In genomic region chr17:2264023-2264860, GRCh38 we compare ENCODE assay signal across 8 cellular contexts. TPM values are rescaled to one million over a fixed set of nuclear protein-coding genes. Genes with fewer than 3 reads are reported as not detected.
A peak's percentile ranks its signal among the peaks of the same experiment; 100 is the strongest.
DNase-seq lines count a peak whose midpoint lies in the region; TF ChIP-seq lines count a peak whose summit lies in the region.

No MANE protein-coding gene starts in this region.

- H3K36me3 ChIP-seq in duodenal mucosa (ENCODE audit: control insufficient read depth in 1 of 2, insufficient read depth in 2 of 2, low read length in 2 of 2): peaks cover 0 to 7% of the 10 kb centered on the region in 2 donors
- no peaks in the 10 kb centered on the region for H3K36me3 ChIP-seq in ovary

- peaks cover 11 to 20% of the 10 kb centered on the region in 2 donors for H3K4me1 ChIP-seq in duodenal mucosa (ENCODE audit: control insufficient read depth in 1 of 2, insufficient read depth in 2 of 2, low read length in 2 of 2)
- peaks cover 9% of the 10 kb centered on the region for H3K4me1 ChIP-seq in ovary (ENCODE audit: insufficient read depth)

- in situ Hi-C loops in G401 (cut with HindIII; ENCODE audit: low sequenced_read_pairs): no loop called here

- TF ChIP-seq EP300 in ovary (IDR thresholded peaks at IDR 0.05): no peak

- H3K9me3 ChIP-seq in duodenal mucosa (ENCODE audit: control insufficient read depth in 1 of 2, low read length in 2 of 2): no peaks in the 10 kb centered on the region
- no peaks in the 10 kb centered on the region for H3K9me3 ChIP-seq in ovary

- DNase-seq in DMS79 treated with DMSO at 0.1 percent for 48 hours (lab: John Stamatoyannopoulos, UW) (peak; percentile 19), DMS79 (lab: John Stamatoyannopoulos, UW) (no peak), NCI-H82 (lab: John Stamatoyannopoulos, UW) (peak; percentile 65), skeletal muscle cell (ENCODE audit: low read depth) (peak; percentile 78), G401 (ENCODE audit: low spot score) (no peak), caudate nucleus (lab: John Stamatoyannopoulos, UW) (no peak), ovary (no peak)

- no peak overlapping the region for H3K9ac ChIP-seq in duodenal mucosa (ENCODE audit: low read depth in 1 of 2, low read length in 2 of 2)

- intact Hi-C loops in ovary (cut with DNase I): no loop called here

- 56 to 58% (median 56%) methylated on average over 10 of the region's 10 CpGs for WGBS in ovary, 3 donors

- no peaks in the 10 kb centered on the region for H3K27me3 ChIP-seq in duodenal mucosa (ENCODE audit: control insufficient read depth in 1 of 2, insufficient read depth in 2 of 2, low read length in 2 of 2)
- H3K27me3 ChIP-seq in ovary: no peaks in the 10 kb centered on the region

- peak overlapping the region; percentile 24 for H3K27ac ChIP-seq in duodenal mucosa (ENCODE audit: low read depth, low read length)
- H3K27ac ChIP-seq in caudate nucleus (ENCODE audit: low read depth, low read length): no peak overlapping the region
- peak overlapping the region in 1 of 2 donors; percentile 32 for H3K27ac ChIP-seq in ovary

- H3K4me3 ChIP-seq in duodenal mucosa (ENCODE audit: low read depth in 1 of 2, low read length in 2 of 2): no peak overlapping the region
- no peak overlapping the region for H3K4me3 ChIP-seq in skeletal muscle cell (ENCODE audit: low read depth, low read length)
- no peak overlapping the region for H3K4me3 ChIP-seq in ovary

- TF ChIP-seq POLR2A in ovary (IDR thresholded peaks at IDR 0.05): no peak

- no peak for TF ChIP-seq CTCF in ovary (IDR thresholded peaks at IDR 0.05)

RNA-seq across cellular contexts. Expression of gene SMG6, which starts 39.3 kb away (rescaled TPM):
- total RNA-seq in G401 (2014; rRNA removed; shearing (Covaris generic)): 13.3 and 17.6 TPM in 2 replicates
- total RNA-seq in ovary: 10 to 100 TPM; 33.8 to 66.0 (median 57.9) TPM
- polyA plus RNA-seq in ovary: 10 to 100 TPM; 36.5 to 51.0 TPM

RNA-seq across cellular contexts. Expression of gene SRR, which starts 39.5 kb away (rescaled TPM):
- 15.9 and 19.7 TPM in 2 replicates for total RNA-seq in G401 (2014; rRNA removed; shearing (Covaris generic))
- 10 to 100 TPM in 4 of 7 donors, 1 to 10 TPM in 3; 5.2 to 18.5 (median 10.5) TPM for total RNA-seq in ovary
- polyA plus RNA-seq in ovary: 10 to 100 TPM in 1 of 2 donors, 1 to 10 TPM in 1; 4.2 to 18.7 TPM

Comparison
In these comparisons a context has a peak if more than half of its experiments do, and no peak if none do; other contexts are left out.
1. DNase-seq: peak in DMS79 treated with DMSO at 0.1 percent for 48 hours (single experiment), NCI-H82 (single experiment) and skeletal muscle cell (single experiment); none in DMS79 (single experiment), G401 (single experiment), caudate nucleus (0 of 61) and ovary (0 of 5).